Comparison of ENCODE assay signal across 24 cellular contexts in genomic region chr15:73796266-73796939, GRCh38. TPM values are rescaled to one million over a fixed set of nuclear protein-coding genes. Genes with fewer than 3 reads are reported as not detected.
DNase-seq lines count a peak whose midpoint lies in the region; ATAC-seq lines count a peak whose summit lies in the region.
"Had no signal": no experiment of that assay in that cellular context is flagged by ENCODE, and none has a peak within 500 bp of the region (broad histone marks: within the 10 kb centered on the region; RNA-seq: fewer than 3 reads in every experiment).

No MANE protein-coding gene starts in this region.

- no peaks in the 10 kb centered on the region for H3K36me3 ChIP-seq in naive thymus-derived CD4-positive, alpha-beta T cell (ENCODE audit: control insufficient read depth in 2 of 3, insufficient read depth in 3 of 3, low read length in 3 of 3)
- H3K36me3 ChIP-seq in mesenchymal stem cell (ENCODE audit: control insufficient read depth in 1 of 2, insufficient read depth in 2 of 2, low read depth in 1 of 2, low read length in 2 of 2), result no peaks in the 10 kb centered on the region

- H2AFZ ChIP-seq in mesenchymal stem cell (ENCODE audit: low read depth, low read length), result no peak overlapping the region

- H2BK12ac ChIP-seq in mesenchymal stem cell (ENCODE audit: low read length in 2 of 2), result no peak overlapping the region

- H3K23ac ChIP-seq in mesenchymal stem cell (ENCODE audit: low read length in 2 of 2), result no peak overlapping the region

- no peak overlapping the region for H2AK5ac ChIP-seq in mesenchymal stem cell (ENCODE audit: low read length, severe bottlenecking)

- no peak overlapping the region for H3K18ac ChIP-seq in mesenchymal stem cell (ENCODE audit: low read depth in 1 of 2, low read length in 2 of 2)

- peaks cover 0 to 1% (median 0%) of the 10 kb centered on the region in 11 donors for H3K9me3 Mint-ChIP-seq in naive thymus-derived CD4-positive, alpha-beta T cell
- H3K9me3 Mint-ChIP-seq: CD8-positive, alpha-beta memory T cell; HFFc6 had no signal

- no peak overlapping the region for H4K91ac ChIP-seq in mesenchymal stem cell (ENCODE audit: low read length)

- no peaks in the 10 kb centered on the region for H3K9me3 ChIP-seq in right cardiac atrium (ENCODE audit: control insufficient read depth, low read length)
- H3K9me3 ChIP-seq in naive thymus-derived CD4-positive, alpha-beta T cell (ENCODE audit: control insufficient read depth in 2 of 3, low read length in 3 of 3), result no peaks in the 10 kb centered on the region
- H3K9me3 ChIP-seq in mesenchymal stem cell (ENCODE audit: control insufficient read depth, low read length), result no peaks in the 10 kb centered on the region

- H3K14ac ChIP-seq in mesenchymal stem cell (ENCODE audit: low read length in 2 of 2), result no peak overlapping the region

- WGBS in right cardiac atrium, result 63% methylated on average over 13 of the region's 13 CpGs
- 83% methylated on average over 13 of the region's 13 CpGs for WGBS in mesenchymal stem cell

- no peak overlapping the region for H3K4ac ChIP-seq in mesenchymal stem cell (ENCODE audit: low read depth in 1 of 2, low read length in 2 of 2)

- no peak overlapping the region for H2BK120ac ChIP-seq in mesenchymal stem cell (ENCODE audit: low read depth, low read length)

- intact Hi-C loops in cardiac septum (cut with DNase I), result no loop called here
- intact Hi-C loops in right cardiac atrium (cut with DNase I), result no loop called here
- intact Hi-C loops in naive thymus-derived CD4-positive, alpha-beta T cell (cut with micrococcal nuclease), result no loop called here

- no peak overlapping the region for H4K8ac ChIP-seq in mesenchymal stem cell (ENCODE audit: low read length)

- H3K9ac ChIP-seq in mesenchymal stem cell (ENCODE audit: low read length), result no peak overlapping the region

- no peak overlapping the region for H3K27ac Mint-ChIP-seq in naive thymus-derived CD4-positive, alpha-beta T cell
- H3K27ac Mint-ChIP-seq: CD8-positive, alpha-beta memory T cell; HFFc6 had no signal

- DNase-seq in G401 (ENCODE audit: low spot score), result peak; percentile 18
- DNase-seq in cardiac septum (ENCODE audit: low spot score), result peak; percentile 80
- peak in 2 of 3 donors; percentile 84 to 88 for DNase-seq in right cardiac atrium
- DNase-seq in renal cortical epithelial cell (ENCODE audit: low read depth), result peak; percentile 13
- DNase-seq in naive thymus-derived CD4-positive, alpha-beta T cell, result no peak
- DNase-seq in DMS79 (lab: John Stamatoyannopoulos, UW), result no peak
- DNase-seq in mesenchymal stem cell, result no peak
- no peak for DNase-seq in H4 (ENCODE audit: low spot score)
- DNase-seq: AML-193; Calu3; CD8-positive, alpha-beta memory T cell; DMS153; GDM1; H7; HFFc6; KBM-7; NCI-H1092; NCI-H1436; NCI-H1930; NCI-H2227 treated with DMSO at 0.1 percent for 48 hours; NCI-H510A treated with DMSO at 0.1 percent for 48 hours; NCI-H748 treated with DMSO at 0.1 percent for 48 hours had no signal

- H3K4me1 ChIP-seq in right cardiac atrium (ENCODE audit: control insufficient read depth, insufficient read depth, low read length) (peaks cover 10% of the 10 kb centered on the region), mesenchymal stem cell (ENCODE audit: control insufficient read depth, insufficient read depth, low read depth, low read length) (peaks cover 21% of the 10 kb centered on the region)
- H3K4me1 ChIP-seq in naive thymus-derived CD4-positive, alpha-beta T cell (ENCODE audit: control insufficient read depth in 2 of 2, insufficient read depth in 2 of 2, low read length in 2 of 2), result no peaks in the 10 kb centered on the region

- peak; percentile 10 to 13 for ATAC-seq in right cardiac atrium
- no peak for ATAC-seq in naive thymus-derived CD4-positive, alpha-beta T cell

- H3K36me3 Mint-ChIP-seq in naive thymus-derived CD4-positive, alpha-beta T cell, result no peaks in the 10 kb centered on the region
- H3K36me3 Mint-ChIP-seq: CD8-positive, alpha-beta memory T cell had no signal

- H3K4me3 ChIP-seq in right cardiac atrium (ENCODE audit: low read length) (no peak overlapping the region), mesenchymal stem cell (ENCODE audit: insufficient read depth in 1 of 2, low read depth in 1 of 2, low read length in 2 of 2) (no peak overlapping the region)
- H3K4me3 ChIP-seq in naive thymus-derived CD4-positive, alpha-beta T cell (ENCODE audit: low read length), result no peak overlapping the region

- no peaks in the 10 kb centered on the region for H3K79me1 ChIP-seq in mesenchymal stem cell (replicated peaks; ENCODE audit: low read length, poor library complexity, severe bottlenecking)

- H2BK5ac ChIP-seq in mesenchymal stem cell (ENCODE audit: low read depth, low read length, poor library complexity, severe bottlenecking), result no peak overlapping the region

- H3K27ac ChIP-seq in right cardiac atrium (ENCODE audit: low read length) (no peak overlapping the region), mesenchymal stem cell (ENCODE audit: low read length, poor library complexity, severe bottlenecking) (no peak overlapping the region)
- no peak overlapping the region for H3K27ac ChIP-seq in naive thymus-derived CD4-positive, alpha-beta T cell (ENCODE audit: low read depth, low read length)
- H3K27ac ChIP-seq: C4-2B, RWPE1 had no signal

- H3K27me3 ChIP-seq in right cardiac atrium (ENCODE audit: control insufficient read depth, insufficient read depth) (no peaks in the 10 kb centered on the region), mesenchymal stem cell (ENCODE audit: control insufficient read depth in 1 of 2, insufficient read depth in 1 of 2, low read length in 2 of 2) (peaks cover 3 to 13% of the 10 kb centered on the region in 2 experiments)
- H3K27me3 ChIP-seq in naive thymus-derived CD4-positive, alpha-beta T cell (ENCODE audit: control insufficient read depth in 2 of 2, insufficient read depth in 2 of 2, low read length in 2 of 2), result no peaks in the 10 kb centered on the region

- H3K4me1 Mint-ChIP-seq in naive thymus-derived CD4-positive, alpha-beta T cell, result peaks cover 0 to 7% (median 0%) of the 10 kb centered on the region in 7 donors
- H3K4me1 Mint-ChIP-seq: CD8-positive, alpha-beta memory T cell had no signal

- CTCF ChIA-PET in naive thymus-derived CD4-positive, alpha-beta T cell (lab: Charles Lee), result no interaction called here

- POLR2A ChIA-PET in naive thymus-derived CD4-positive, alpha-beta T cell (lab: Charles Lee), result no interaction called here

- H3K27me3 Mint-ChIP-seq in naive thymus-derived CD4-positive, alpha-beta T cell, result peaks cover 0 to 4% (median 0%) of the 10 kb centered on the region in 5 donors

- in situ Hi-C loops in G401 (cut with HindIII; ENCODE audit: low sequenced_read_pairs), result no loop called here

- H3K4me3 Mint-ChIP-seq in naive thymus-derived CD4-positive, alpha-beta T cell, result no peak overlapping the region
- H3K4me3 Mint-ChIP-seq: CD8-positive, alpha-beta memory T cell; HFFc6 had no signal

- H2BK15ac ChIP-seq in mesenchymal stem cell (ENCODE audit: low read depth, poor library complexity, severe bottlenecking), result no peak overlapping the region

- H3K4me2 ChIP-seq in mesenchymal stem cell (ENCODE audit: low read length, poor library complexity, severe bottlenecking), result no peak overlapping the region

RNA-seq across cellular contexts. Expression of gene INSYN1, which starts 43.3 kb away (rescaled TPM):
- 22.2 and 28.4 TPM in 2 replicates for total RNA-seq in G401 (2014; rRNA removed; shearing (Covaris generic))
- total RNA-seq in cardiac septum (55.3 TPM), right cardiac atrium (100 to 1,000 TPM in 2 of 4 donors, 10 to 100 TPM in 2; 65.6 to 112 (median 99.0) TPM), renal cortical epithelial cell (under 0.01 and 0.80 TPM in 2 replicates)
- 117 TPM for polyA plus RNA-seq in right cardiac atrium
- total RNA-seq in naive thymus-derived CD4-positive, alpha-beta T cell, result not detected
- polyA plus RNA-seq in naive thymus-derived CD4-positive, alpha-beta T cell, result not detected
- 0.64 TPM for polyA plus RNA-seq in mesenchymal stem cell (2013, experiment 1 of 2)
- polyA plus RNA-seq in mesenchymal stem cell (2013, experiment 2 of 2), result 0.78 TPM
- total RNA-seq in H4 (2014; rRNA removed; shearing (Covaris generic)), result 0.35 and 0.72 TPM in 2 replicates
- total RNA-seq: Calu3; CD8-positive, alpha-beta memory T cell had no signal
- polyA plus RNA-seq: CD8-positive, alpha-beta memory T cell had no signal

Comparison
In these comparisons a context has a peak if more than half of its experiments do, and no peak if none do; other contexts are left out.
1. DNase-seq: peak in G401 (single experiment), cardiac septum (single experiment), right cardiac atrium (2 of 3) and renal cortical epithelial cell (single experiment); none in naive thymus-derived CD4-positive, alpha-beta T cell (0 of 9), DMS79 (single experiment), mesenchymal stem cell (single experiment) and H4 (single experiment).
2. RNA of gene INSYN1, which starts 43.3 kb away (total RNA-seq): 65.6 to 112 TPM in right cardiac atrium, 55.3 TPM in cardiac septum (single experiment) and 22.2 to 28.4 TPM in G401; under 0.01 to 0.80 TPM in renal cortical epithelial cell, 0.35 to 0.72 TPM in H4 and not detected in naive thymus-derived CD4-positive, alpha-beta T cell; every median in the first group is over 10 times any median in the second.